In the genomic region with DNA sequence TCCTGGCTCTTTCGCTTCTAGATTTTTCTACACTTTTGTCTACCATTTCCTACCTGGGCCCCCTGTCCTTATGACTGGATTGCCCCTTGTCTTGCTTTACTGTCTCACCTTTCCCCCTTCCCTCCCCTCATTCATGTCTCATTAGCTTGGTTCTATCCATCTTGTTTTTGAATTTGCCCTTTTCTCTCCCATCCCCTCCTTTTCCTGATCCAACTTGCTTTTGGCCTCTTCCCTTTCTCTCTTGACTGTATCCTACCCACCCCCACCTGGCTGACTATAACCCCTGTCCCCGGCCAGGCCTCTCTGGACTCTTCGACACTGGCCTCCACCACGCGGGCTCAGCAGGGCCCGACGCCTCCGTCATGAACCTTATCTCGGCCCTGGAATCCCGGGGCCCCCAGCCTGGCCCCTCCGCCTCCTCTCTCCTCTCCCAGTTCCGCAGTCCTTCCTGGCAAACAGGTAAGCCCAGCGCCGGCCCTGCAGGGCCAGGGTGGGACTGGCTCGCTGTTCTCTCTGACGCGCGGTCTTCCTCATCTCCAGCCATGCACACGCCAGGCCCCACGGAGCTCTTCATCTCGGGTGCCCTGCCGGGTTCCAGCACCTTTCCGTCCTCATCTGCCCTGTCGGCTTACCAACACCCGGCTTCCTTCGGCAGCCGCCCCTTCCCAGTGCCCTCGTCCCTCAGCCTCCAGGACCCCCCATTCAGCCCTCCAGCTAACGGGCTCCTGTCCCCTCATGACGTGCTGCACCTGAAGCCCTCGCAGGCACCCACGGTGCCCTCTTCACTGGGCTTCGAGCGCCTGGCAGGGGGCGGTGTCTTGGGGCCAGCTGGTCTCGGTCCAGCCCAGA, we compare ENCODE assay signal across 10 cellular contexts. TPM values are rescaled to one million over a fixed set of nuclear protein-coding genes. Genes with fewer than 3 reads are reported as not detected.
A peak's percentile ranks its signal among the peaks of the same experiment; 100 is the strongest.
DNase-seq lines count a peak whose midpoint lies in the region; ATAC-seq and TF ChIP-seq lines count a peak whose summit lies in the region.
"Had no signal": no experiment of that assay in that cellular context is flagged by ENCODE, and none has a peak within 500 bp of the region (broad histone marks: within the 10 kb centered on the region; RNA-seq: fewer than 3 reads in every experiment).

No MANE protein-coding gene starts in this region.

- H2AFZ ChIP-seq in GM23338 = no peak overlapping the region
- no peak overlapping the region for H2AFZ ChIP-seq in SU-DHL-6 (ENCODE audit: low read depth, low read length, severe bottlenecking)

- H3K4me2 ChIP-seq in GM23338 = peak overlapping the region; percentile 8; the same call in 1 of the 2 replicates
- peak overlapping the region; percentile 67 for H3K4me2 ChIP-seq in SU-DHL-6 (ENCODE audit: low read depth, low read length, poor library complexity, severe bottlenecking)
- H3K4me2 ChIP-seq in skeletal muscle satellite cell (ENCODE audit: low read length) = peak overlapping the region; percentile 78

- no peaks in the 10 kb centered on the region; the same call in 2 of the 3 replicates for H3K9me3 Mint-ChIP-seq in GM23338

- H3K4me3 ChIP-seq in GM23338 (no peak overlapping the region; the same call in 1 of the 2 replicates), SU-DHL-6 (ENCODE audit: insufficient read depth, low read length, poor library complexity, severe bottlenecking) (no peak overlapping the region), skeletal muscle satellite cell (ENCODE audit: low read length) (no peak overlapping the region)

- peaks cover 45% of the 10 kb centered on the region for H3K36me3 Mint-ChIP-seq in GM23338 (ENCODE audit: low read depth)

- ATAC-seq in GM23338 = no peak
- no peak for ATAC-seq in HG03520 (IDR thresholded peaks at IDR 0.05; ENCODE audit: unreplicated experiment)
- no peak for ATAC-seq in sciatic nerve

- H3K9me3 ChIP-seq in SU-DHL-6 (ENCODE audit: insufficient read depth, low read length) (no peaks in the 10 kb centered on the region), skeletal muscle satellite cell (replicated peaks; ENCODE audit: low read length) (no peaks in the 10 kb centered on the region)

- H3F3A ChIP-seq in GM23338 (replicated peaks; ENCODE audit: low read depth) = peaks cover 29% of the 10 kb centered on the region
- peaks cover 29% of the 10 kb centered on the region for H3F3A ChIP-seq in SU-DHL-6 (ENCODE audit: insufficient read depth)

- intact Hi-C loops in sciatic nerve (cut with DNase I) = no loop called here

- no peak for TF ChIP-seq CTCF in GM23338 (conservative IDR thresholded peaks at IDR 0.05; ENCODE audit: low read depth in 2 of 2)
- TF ChIP-seq CTCF in SU-DHL-6 (IDR thresholded peaks at IDR 0.05; ENCODE audit: insufficient read depth, low read length, poor library complexity, severe bottlenecking) = no peak

- DNase-seq in GM23338 (ENCODE audit: low spot score) (no peak), epithelial cell of prostate (ENCODE audit: low read depth, low spot score) (no peak), hepatic stellate cell (ENCODE audit: low spot score) (no peak), SHP77 (lab: John Stamatoyannopoulos, UW) (no peak), sciatic nerve (ENCODE audit: low spot score) (no peak)
- DNase-seq: NCI-H524 treated with DMSO at 0.1 percent for 48 hours had no signal

- no peaks in the 10 kb centered on the region for H3K9me2 ChIP-seq in GM23338 (ENCODE audit: insufficient read depth)
- no peaks in the 10 kb centered on the region for H3K9me2 ChIP-seq in SU-DHL-6 (replicated peaks; ENCODE audit: insufficient read depth, low read length)

- H3K36me3 ChIP-seq in GM23338 (ENCODE audit: insufficient read depth) (peaks cover 13% of the 10 kb centered on the region), SU-DHL-6 (ENCODE audit: low read length) (peaks cover 2% of the 10 kb centered on the region; the same call in 1 of the 2 replicates), skeletal muscle satellite cell (ENCODE audit: insufficient read depth, low read length) (peaks cover 41% of the 10 kb centered on the region)

- peaks cover 26% of the 10 kb centered on the region for H3K27me3 Mint-ChIP-seq in GM23338 (ENCODE audit: insufficient read depth, low read depth, poor library complexity)

- peak overlapping the region; percentile 7; the same call in 1 of the 2 replicates for H3K27ac ChIP-seq in GM23338 (ENCODE audit: low read depth)
- 0 out of 2 replicates have a peak overlapping the region, but pooled peaks have one; percentile 36 for H3K27ac ChIP-seq in SU-DHL-6 (ENCODE audit: low read depth, low read length)
- peak overlapping the region; percentile 88 for H3K27ac ChIP-seq in epithelial cell of prostate
- H3K27ac ChIP-seq: HL-60 had no signal

- peaks cover 12% of the 10 kb centered on the region for H3K4me1 Mint-ChIP-seq in GM23338

- peak overlapping the region; percentile 90 for H3K4me3 Mint-ChIP-seq in GM23338

- H4K20me1 ChIP-seq in GM23338 (replicated peaks; ENCODE audit: insufficient read depth) = peaks cover 7% of the 10 kb centered on the region
- H4K20me1 ChIP-seq in SU-DHL-6 (ENCODE audit: low read depth, low read length) = no peaks in the 10 kb centered on the region; the same call in 1 of the 2 replicates

- peak overlapping the region; percentile 93 for H3K27ac Mint-ChIP-seq in GM23338

- no peak overlapping the region for H3K9ac ChIP-seq in SU-DHL-6 (ENCODE audit: low read length)
- H3K9ac ChIP-seq in skeletal muscle satellite cell (ENCODE audit: low read depth, low read length) = no peak overlapping the region

- peaks cover 8% of the 10 kb centered on the region for H3K4me1 ChIP-seq in GM23338 (ENCODE audit: insufficient read depth)
- peaks cover 25% of the 10 kb centered on the region for H3K4me1 ChIP-seq in skeletal muscle satellite cell (ENCODE audit: control insufficient read depth, insufficient read depth, low read length)

- H3K79me2 ChIP-seq in GM23338 (replicated peaks; ENCODE audit: insufficient read depth) = peaks cover 57% of the 10 kb centered on the region
- peaks cover 38% of the 10 kb centered on the region for H3K79me2 ChIP-seq in SU-DHL-6 (ENCODE audit: insufficient read depth, low read length)

- H3K27me3 ChIP-seq in GM23338 (ENCODE audit: insufficient read depth) (no peaks in the 10 kb centered on the region), SU-DHL-6 (ENCODE audit: low read length) (no peaks in the 10 kb centered on the region), skeletal muscle satellite cell (ENCODE audit: control insufficient read depth, insufficient read depth, low read length) (no peaks in the 10 kb centered on the region)

RNA-seq across cellular contexts. Expression of a gene that starts 3.4 kb away (rescaled TPM):
- 32.1 and 41.6 TPM in 2 replicates for total RNA-seq in GM23338 (2014; rRNA removed; shearing (Covaris generic))
- 8.6 and 10.3 TPM in 2 replicates for polyA plus RNA-seq in GM23338 (2016; fragmentation: Nextera tagmentation; extraction: Ambion mirVana)
- total RNA-seq in skeletal muscle satellite cell (2012; rRNA removed) = 2.5 and 3.5 TPM in 2 replicates
- 37.0 TPM for total RNA-seq in sciatic nerve

RNA-seq across cellular contexts. Expression of a gene that starts 13.3 kb away (rescaled TPM):
- 3.8 and 10.5 TPM in 2 replicates for total RNA-seq in GM23338 (2014; rRNA removed; shearing (Covaris generic))
- 2.0 and 2.3 TPM in 2 replicates for polyA plus RNA-seq in GM23338 (2016; fragmentation: Nextera tagmentation; extraction: Ambion mirVana)
- 0.25 and 0.44 TPM in 2 replicates for total RNA-seq in skeletal muscle satellite cell (2012; rRNA removed)
- total RNA-seq in sciatic nerve = 1.7 TPM

RNA-seq across cellular contexts. Expression of a gene that starts 14.0 kb away (rescaled TPM):
- total RNA-seq in GM23338 (2014; rRNA removed; shearing (Covaris generic)) = 88.5 and 89.8 TPM in 2 replicates
- 141 and 143 TPM in 2 replicates for polyA plus RNA-seq in GM23338 (2016; fragmentation: Nextera tagmentation; extraction: Ambion mirVana)
- total RNA-seq in skeletal muscle satellite cell (2012; rRNA removed) = 77.1 and 90.6 TPM in 2 replicates
- 41.7 TPM for total RNA-seq in sciatic nerve

RNA-seq across cellular contexts. Expression of a gene that starts 45.6 kb away (rescaled TPM):
- total RNA-seq in GM23338 (2014; rRNA removed; shearing (Covaris generic)) = 6.1 and 9.3 TPM in 2 replicates
- polyA plus RNA-seq in GM23338 (2016; fragmentation: Nextera tagmentation; extraction: Ambion mirVana) = 30.0 and 31.0 TPM in 2 replicates
- total RNA-seq in skeletal muscle satellite cell (2012; rRNA removed) = 40.8 and 59.8 TPM in 2 replicates
- 135 TPM for total RNA-seq in sciatic nerve

RNA-seq across cellular contexts. Expression of a gene that starts 47.6 kb away (rescaled TPM):
- total RNA-seq in GM23338 (2014; rRNA removed; shearing (Covaris generic)) = 47.0 and 53.7 TPM in 2 replicates
- polyA plus RNA-seq in GM23338 (2016; fragmentation: Nextera tagmentation; extraction: Ambion mirVana) = 19.7 and 20.2 TPM in 2 replicates
- 17.9 and 20.0 TPM in 2 replicates for total RNA-seq in skeletal muscle satellite cell (2012; rRNA removed)
- 65.5 TPM for total RNA-seq in sciatic nerve

Comparison
In these comparisons a context has a peak if more than half of its experiments do, and no peak if none do; other contexts are left out.
1. H3K27ac ChIP-seq: peak in every context shown above with its lines; median percentile 88 in epithelial cell of prostate; 36 in SU-DHL-6; 7 in GM23338.
2. H3K4me2 ChIP-seq: peak in every context shown above with its lines; median percentile 78 in skeletal muscle satellite cell; 67 in SU-DHL-6; 8 in GM23338.